In genomic region chr12:100539209-100539608, GRCh38 we compare ENCODE assay signal across 9 cellular contexts. TPM values are rescaled to one million over a fixed set of nuclear protein-coding genes. Genes with fewer than 3 reads are reported as not detected.
A peak's percentile ranks its signal among the peaks of the same experiment; 100 is the strongest.
DNase-seq lines count a peak whose midpoint lies in the region; ATAC-seq and FAIRE-seq lines count a peak whose summit lies in the region.
"Had no signal": no experiment of that assay in that cellular context is flagged by ENCODE, and none has a peak within 500 bp of the region (broad histone marks: within the 10 kb centered on the region; RNA-seq: fewer than 3 reads in every experiment).

No MANE protein-coding gene starts in this region.

- FAIRE-seq in RCC 7860 (lab: Jason Lieb, UNC): no peak

- DNase-seq in GM03348 (ENCODE audit: low spot score): peak; percentile 29
- peak; percentile 39 for DNase-seq in LHCN-M2 (ENCODE audit: low read depth)
- peak; percentile 15 for DNase-seq in amniotic epithelial cell (ENCODE audit: low read depth)
- DNase-seq in kidney tubule cell (ENCODE audit: low spot score): peak; percentile 41
- no peak for DNase-seq in RCC 7860 (ENCODE audit: low spot score)
- DNase-seq: amniotic stem cell, NCI-H1092 treated with DMSO at 0.1 percent for 48 hours had no signal

- ATAC-seq in HG02763 (IDR thresholded peaks at IDR 0.05; ENCODE audit: unreplicated experiment) (no peak), HG02885 (IDR thresholded peaks at IDR 0.05; ENCODE audit: poor library complexity, unreplicated experiment) (no peak)

RNA-seq across cellular contexts. Expression of gene GAS2L3, which starts 34.3 kb away (rescaled TPM):
- total RNA-seq in LHCN-M2 (2014; rRNA removed): 40.8 and 41.4 TPM in 2 replicates
- polyA plus RNA-seq in LHCN-M2 (2012): 6.8 TPM
